8 cellular contexts compared by ENCODE assay signal in genomic region chr1:86703696-86704455, GRCh38. TPM values are rescaled to one million over a fixed set of nuclear protein-coding genes. Genes with fewer than 3 reads are reported as not detected.
DNase-seq lines count a peak whose midpoint lies in the region; ATAC-seq and TF ChIP-seq lines count a peak whose summit lies in the region.

No MANE protein-coding gene starts in this region.

- TF ChIP-seq CTCF in GM06990 (IDR thresholded peaks at IDR 0.05; ENCODE audit: insufficient read depth, low read length, poor library complexity, severe bottlenecking), result no peak

- H3K9me3 ChIP-seq in SK-N-MC (ENCODE audit: low read depth, low read length), result no peaks in the 10 kb centered on the region

- H3K4me3 ChIP-seq in GM06990 (replicated peaks; ENCODE audit: low read depth, low read length), result peak overlapping the region; percentile 96
- H3K4me3 ChIP-seq in SK-N-MC, result peak overlapping the region; percentile 85

- ATAC-seq in GM21717 (IDR thresholded peaks at IDR 0.05; ENCODE audit: unreplicated experiment) (peak; percentile 39), left lobe of liver (peak; percentile 42)
- peak; percentile 45 for ATAC-seq in stimulated activated naive CD8-positive, alpha-beta T cell treated with anti-CD3 and anti-CD28 coated beads, Interleukin-15, Interleukin-2, amounts not matched to agents 100 U/mL and 50 U/mL, for 24 hours

- no peaks in the 10 kb centered on the region for H3K36me3 ChIP-seq in GM06990 (ENCODE audit: control insufficient read depth, insufficient read depth, low read length)
- no peaks in the 10 kb centered on the region for H3K36me3 ChIP-seq in SK-N-MC (ENCODE audit: insufficient read depth, low read length)

- H3K9ac ChIP-seq in SK-N-MC (ENCODE audit: insufficient read length), result peak overlapping the region; percentile 86

- no peak overlapping the region for H3K27ac ChIP-seq in SK-N-MC

- DNase-seq in GM06990 (ENCODE audit: extremely low read depth, insufficient read length), result no peak
- peak; percentile 57 for DNase-seq in KG1 (lab: John Stamatoyannopoulos, UW)
- no peak for DNase-seq in SK-N-MC (ENCODE audit: low read depth, low spot score)
- peak; percentile 41 for DNase-seq in cerebellum (ENCODE audit: low spot score)
- no peak for DNase-seq in left lobe of liver (ENCODE audit: low spot score)
- peak; percentile 55 for DNase-seq in stimulated activated naive CD8-positive, alpha-beta T cell treated with anti-CD3 and anti-CD28 coated beads, Interleukin-15, Interleukin-2, amounts not matched to agents 100 U/mL and 50 U/mL, for 24 hours
- DNase-seq in RPMI8226, result no peak

- H3K27me3 ChIP-seq in GM06990 (replicated peaks; ENCODE audit: control insufficient read depth, insufficient read depth, low read length), result no peaks in the 10 kb centered on the region

RNA-seq across cellular contexts. Expression of gene SH3GLB1, which starts 0.5 kb away (rescaled TPM):
- total RNA-seq in cerebellum (116 TPM), left lobe of liver (23.2 TPM)

Comparison
In these comparisons a context has a peak if more than half of its experiments do, and no peak if none do; other contexts are left out.
1. DNase-seq: peak in KG1 (single experiment), cerebellum (single experiment) and stimulated activated naive CD8-positive, alpha-beta T cell treated with anti-CD3 and anti-CD28 coated beads, Interleukin-15, Interleukin-2, amounts not matched to agents 100 U/mL and 50 U/mL, for 24 hours (single experiment); none in GM06990 (single experiment), SK-N-MC (single experiment), left lobe of liver (single experiment) and RPMI8226 (single experiment).
2. Peak in every context shown above with its lines, with median percentiles within 50 percentile points of each other: ATAC-seq.